Comparison of ENCODE assay signal across 7 cellular contexts in the genomic region with DNA sequence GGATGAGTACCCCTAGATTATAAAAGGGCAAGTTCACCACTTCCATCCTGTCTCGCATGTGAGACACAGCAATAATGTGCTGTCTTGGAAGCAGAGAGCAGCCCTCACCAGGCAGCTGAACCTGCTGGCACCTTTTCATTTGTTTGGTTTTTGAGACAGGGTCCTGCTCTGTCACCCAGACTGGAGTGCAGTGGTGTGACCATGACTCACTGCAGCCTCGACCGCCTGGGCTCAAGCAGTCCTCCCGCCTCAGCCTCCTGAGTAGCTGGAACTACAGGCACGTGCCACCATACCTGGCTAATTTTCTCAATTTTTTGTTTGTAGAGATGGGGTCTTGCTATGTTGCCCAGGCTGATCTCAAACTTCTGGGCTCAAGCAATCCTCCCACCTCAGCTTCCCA. TPM values are rescaled to one million over a fixed set of nuclear protein-coding genes. Genes with fewer than 3 reads are reported as not detected.
DNase-seq lines count a peak whose midpoint lies in the region; ATAC-seq, FAIRE-seq and TF ChIP-seq lines count a peak whose summit lies in the region.
"Not testable (repeated sequence)": the region's sequence is repeated elsewhere in the genome, so short reads cannot be mapped to it uniquely, and the experiment has no call there.

No MANE protein-coding gene starts in this region.

- H3K79me2 ChIP-seq in PC-9 (ENCODE audit: low read depth); K562 (ENCODE audit: control insufficient read depth, insufficient read depth, low read length); hepatocyte: not testable (repeated sequence)

- H3K36me3 ChIP-seq in PC-9 (ENCODE audit: low read depth); K562 (ENCODE audit: control insufficient read depth, insufficient read depth, low read length); hepatocyte (replicated peaks; ENCODE audit: insufficient read depth, low read depth): not testable (repeated sequence)
- H3K36me3 ChIP-seq in esophagus (ENCODE audit: control insufficient read depth in 2 of 2, insufficient read depth in 2 of 2, low read length in 1 of 2) (peaks cover 0 to 14% of the 10 kb centered on the region in 2 donors), mesenchymal stem cell (ENCODE audit: control insufficient read depth in 1 of 2, insufficient read depth in 2 of 2, low read depth in 1 of 2, low read length in 2 of 2) (peaks cover 0 to 29% of the 10 kb centered on the region in 2 experiments), skeletal muscle tissue (ENCODE audit: control insufficient read depth in 3 of 3, insufficient read depth in 3 of 3, low read length in 3 of 3) (peaks cover 59 to 87% (median 67%) of the 10 kb centered on the region in 3 donors)

- H3K4me3 ChIP-seq in PC-9; K562; esophagus (ENCODE audit: low read depth in 1 of 2, low read length in 2 of 2); hepatocyte; mesenchymal stem cell (ENCODE audit: insufficient read depth in 1 of 2, low read depth in 1 of 2, low read length in 2 of 2); skeletal muscle tissue (ENCODE audit: low read length in 3 of 3): not testable (repeated sequence)

- not testable (repeated sequence) for H3K9ac ChIP-seq in K562 (ENCODE audit: insufficient read depth in 1 of 2, low read depth in 2 of 2, low read length in 2 of 2); mesenchymal stem cell (ENCODE audit: low read length); skeletal muscle tissue (ENCODE audit: low read depth in 1 of 3, low read length in 3 of 3)

- H3K23ac ChIP-seq in mesenchymal stem cell (ENCODE audit: low read length in 2 of 2), result not testable (repeated sequence)

- peaks cover 10% of the 10 kb centered on the region for H3K79me1 ChIP-seq in mesenchymal stem cell (replicated peaks; ENCODE audit: low read length, poor library complexity, severe bottlenecking)

- H2BK15ac ChIP-seq in mesenchymal stem cell (ENCODE audit: low read depth, poor library complexity, severe bottlenecking), result peak overlapping the region; percentile 41

- H4K8ac ChIP-seq in mesenchymal stem cell (ENCODE audit: low read length), result peak overlapping the region; percentile 29

- H3K9me2 ChIP-seq in PC-9 (ENCODE audit: insufficient read depth); hepatocyte (replicated peaks; ENCODE audit: insufficient read depth): not testable (repeated sequence)

- CTCF ChIA-PET in PC-9 (lab: Charles Lee), result not testable (repeated sequence)
- CTCF ChIA-PET in K562 (lab: Yijun Ruan, JAX; ENCODE audit: low intra/inter-chr PET ratio), result interaction anchor here (0.6 kb wide), 1 partner anchor 302 kb away, joined by 4 read pairs; no protein-coding TSS in a partner anchor

- peak overlapping the region in 1 of 2 experiments; percentile 37 for H2BK12ac ChIP-seq in mesenchymal stem cell (ENCODE audit: low read length in 2 of 2)

- H2BK5ac ChIP-seq in mesenchymal stem cell (ENCODE audit: low read depth, low read length, poor library complexity, severe bottlenecking), result not testable (repeated sequence)

- H3K9me1 ChIP-seq in K562 (ENCODE audit: control insufficient read depth, insufficient read depth, low read length), result not testable (repeated sequence)

- POLR2A ChIA-PET in PC-9 (lab: Charles Lee; ENCODE audit: unreplicated experiment), result not testable (repeated sequence)
- POLR2A ChIA-PET in K562 (lab: Yijun Ruan, JAX), result interaction anchor here (2.2 kb wide), 1 partner anchor 11 kb away, joined by 13 read pairs; no protein-coding TSS in a partner anchor

- TF ChIP-seq RAD21 in K562 (CRISPR knock-in tag; conservative IDR thresholded peaks at IDR 0.05 in 1 of 2, IDR thresholded peaks at IDR 0.05 in 1 of 2), result not testable (repeated sequence)

- H3F3A ChIP-seq in PC-9 (ENCODE audit: insufficient read depth, low read depth), result peaks cover 11% of the 10 kb centered on the region; the same call in 1 of the 2 replicates

- not testable (repeated sequence) for H4K20me1 ChIP-seq in PC-9 (ENCODE audit: insufficient read depth); K562 (replicated peaks; ENCODE audit: control insufficient read depth, insufficient read depth, low read length); hepatocyte (ENCODE audit: insufficient read depth, poor library complexity, severe bottlenecking)

- H3K27me3 ChIP-seq in PC-9 (ENCODE audit: insufficient read depth, low read depth); K562 (ENCODE audit: control insufficient read depth in 2 of 2, insufficient read depth in 2 of 2, low read length in 2 of 2); esophagus (ENCODE audit: control insufficient read depth in 1 of 2, insufficient read depth in 2 of 2, low read length in 2 of 2); hepatocyte; mesenchymal stem cell (ENCODE audit: control insufficient read depth in 1 of 2, insufficient read depth in 1 of 2, low read length in 2 of 2); skeletal muscle tissue (ENCODE audit: control insufficient read depth in 3 of 3, insufficient read depth in 3 of 3, low read length in 3 of 3): not testable (repeated sequence)

- not testable (repeated sequence) for TF ChIP-seq CTCF in PC-9 (conservative IDR thresholded peaks at IDR 0.05); K562 (IDR thresholded peaks at IDR 0.05 in 2 of 3, conservative IDR thresholded peaks at IDR 0.05 in 1 of 3; ENCODE audit: insufficient read depth in 2 of 3, low read depth in 1 of 3, low read length in 3 of 3); hepatocyte (IDR thresholded peaks at IDR 0.05; ENCODE audit: poor library complexity)

- not testable (repeated sequence) for H2BK120ac ChIP-seq in mesenchymal stem cell (ENCODE audit: low read depth, low read length)

- FAIRE-seq in K562 (lab: Jason Lieb, UNC), result not testable (repeated sequence)

- intact Hi-C loops in PC-9 (cut with micrococcal nuclease; ENCODE audit: unreplicated experiment); K562 (cut with micrococcal nuclease): not testable (repeated sequence)

- H3K9me3 ChIP-seq in PC-9 (ENCODE audit: insufficient read depth, low read depth); K562 (replicated peaks; ENCODE audit: control insufficient read depth, insufficient read depth, low read depth, low read length); hepatocyte (ENCODE audit: low read depth); skeletal muscle tissue (ENCODE audit: control insufficient read depth in 3 of 3, low read length in 3 of 3): not testable (repeated sequence)
- H3K9me3 ChIP-seq in esophagus (ENCODE audit: control insufficient read depth in 2 of 2, insufficient read depth in 1 of 2, low read depth in 1 of 2, low read length in 1 of 2), result peaks cover 8 to 13% of the 10 kb centered on the region in 2 donors
- H3K9me3 ChIP-seq in mesenchymal stem cell (ENCODE audit: control insufficient read depth, low read length), result peaks cover 18% of the 10 kb centered on the region

- H3K14ac ChIP-seq in mesenchymal stem cell (ENCODE audit: low read length in 2 of 2), result not testable (repeated sequence)

- H3K4me2 ChIP-seq in PC-9; K562 (ENCODE audit: insufficient read depth, low read length); hepatocyte; mesenchymal stem cell (ENCODE audit: low read length, poor library complexity, severe bottlenecking): not testable (repeated sequence)

- H3K27ac ChIP-seq in PC-9 (peak overlapping the region; percentile 39), esophagus (ENCODE audit: low read depth in 2 of 2, low read length in 1 of 2) (peak overlapping the region; percentile 26 to 77), hepatocyte (peak overlapping the region; percentile 6), mesenchymal stem cell (ENCODE audit: low read length, poor library complexity, severe bottlenecking) (peak overlapping the region; percentile 66), skeletal muscle tissue (ENCODE audit: low read depth, low read length) (peak overlapping the region; percentile 50)
- not testable (repeated sequence) for H3K27ac ChIP-seq in K562 (ENCODE audit: extremely low read depth, low read depth, low read length)

- TF ChIP-seq POLR2A in K562 (conservative IDR thresholded peaks at IDR 0.05), result not testable (repeated sequence)

- H4K91ac ChIP-seq in mesenchymal stem cell (ENCODE audit: low read length), result peak overlapping the region; percentile 75

- peak; percentile 5 for DNase-seq in D341Med (ENCODE audit: low spot score)
- not testable (repeated sequence) for DNase-seq in PC-9; K562 (ENCODE audit: extremely low read depth in 1 of 4, low spot score in 3 of 4); hepatocyte (ENCODE audit: low spot score); mesenchymal stem cell

- not testable (repeated sequence) for ATAC-seq in K562

- H3K4ac ChIP-seq in mesenchymal stem cell (ENCODE audit: low read depth in 1 of 2, low read length in 2 of 2), result peak overlapping the region in 1 of 2 experiments; percentile 17

- H2AFZ ChIP-seq in PC-9; K562 (ENCODE audit: low read depth, low read length); hepatocyte; mesenchymal stem cell (ENCODE audit: low read depth, low read length): not testable (repeated sequence)

- peaks cover 20% of the 10 kb centered on the region for H3K4me1 ChIP-seq in PC-9 (replicated peaks; ENCODE audit: insufficient read depth)
- H3K4me1 ChIP-seq in K562 (replicated peaks in 1 of 2; ENCODE audit: control insufficient read depth in 2 of 2, insufficient read depth in 2 of 2, low read length in 2 of 2); esophagus (ENCODE audit: control insufficient read depth in 2 of 2, insufficient read depth in 2 of 2, low read length in 1 of 2); hepatocyte (ENCODE audit: insufficient read depth): not testable (repeated sequence)
- peaks cover 11% of the 10 kb centered on the region for H3K4me1 ChIP-seq in mesenchymal stem cell (ENCODE audit: control insufficient read depth, insufficient read depth, low read depth, low read length)
- peaks cover 51 to 74% (median 67%) of the 10 kb centered on the region in 3 donors for H3K4me1 ChIP-seq in skeletal muscle tissue (ENCODE audit: control insufficient read depth in 3 of 3, insufficient read depth in 3 of 3, low read length in 3 of 3)

- not testable (repeated sequence) for TF ChIP-seq EP300 in K562 (IDR thresholded peaks at IDR 0.05; ENCODE audit: low read length)

- BruUV-seq in PC-9 (replicated peaks; lab: Mats Ljungman, UMichigan); K562 (replicated peaks; lab: Mats Ljungman, UMichigan): not testable (repeated sequence)

- H2AK5ac ChIP-seq in mesenchymal stem cell (ENCODE audit: low read length, severe bottlenecking), result peak overlapping the region; percentile 34

- H3K18ac ChIP-seq in mesenchymal stem cell (ENCODE audit: low read depth in 1 of 2, low read length in 2 of 2), result peak overlapping the region; percentile 35 to 69

- WGBS in K562 (ENCODE audit: insufficient coverage, low coverage, missing lambda C conversion rate), result 27% methylated on average over 5 of the region's 5 CpGs
- WGBS in esophagus, 2 donors, result 78 to 94% methylated on average over 5 of the region's 5 CpGs
- 97% methylated on average over 5 of the region's 5 CpGs for WGBS in hepatocyte (ENCODE audit: low lambda C conversion rate, missing lambda C conversion rate)
- 90% methylated on average over 5 of the region's 5 CpGs for WGBS in mesenchymal stem cell

- in situ Hi-C loops in K562 (cut with MboI), result loop anchor here (10.0 kb wide), 1 partner anchor 287 kb away; no protein-coding TSS in a partner anchor

RNA-seq across cellular contexts. Expression of a gene that starts 20.3 kb away (rescaled TPM):
- 62.9 and 91.7 TPM in 2 replicates for total RNA-seq in PC-9 (2021)
- total RNA-seq in K562 (2011; cell fraction: chromatin; rRNA removed; ENCODE audit: low replicate concordance), result 22.3 and 52.9 TPM in 2 replicates
- total RNA-seq in K562 (2011; cell fraction: nucleolus; rRNA removed), result 25.5 and 27.1 TPM in 2 replicates
- 20.5 and 20.6 TPM in 2 replicates for total RNA-seq in K562 (2011; cell fraction: nucleoplasm; rRNA removed)
- total RNA-seq in K562 (2014; rRNA removed), result 11.8 and 12.0 TPM in 2 replicates
- 0.83 and 1.7 TPM in 2 replicates for total RNA-seq in K562 (2014; rRNA removed; fragmentation: Illumina TruSeq; extraction: Trizol)
- 4.1 and 5.0 TPM in 2 replicates for total RNA-seq in K562 (2015; rRNA removed; fragmentation: Illumina TruSeq; extraction: Trizol)
- total RNA-seq in K562 (2021), result 17.4 and 19.7 TPM in 2 replicates
- 3.4 and 5.6 TPM in 2 replicates for polyA plus RNA-seq in K562 (2011; rRNA removed)
- 3.0 and 8.2 TPM in 2 replicates for polyA plus RNA-seq in K562 (2011; cell fraction: cytosol; rRNA removed)
- polyA plus RNA-seq in K562 (2011; cell fraction: nucleus; rRNA removed), result 22.5 and 42.0 TPM in 2 replicates
- polyA plus RNA-seq in K562 (2012), result 15.8 and 26.7 TPM in 2 replicates
- 3.6 and 6.9 TPM in 2 replicates for polyA plus RNA-seq in K562 (2014; fragmentation: Illumina TruSeq; extraction: Trizol)
- under 1 TPM; 0.18 to 0.29 TPM for polyA plus RNA-seq in K562 (2014; fragmentation: Nextera tagmentation; extraction: Ambion mirVana)
- polyA plus RNA-seq in K562 (2014; rRNA removed), result 11.1 and 12.5 TPM in 2 replicates
- 3.4 TPM in 2 replicates for polyA minus RNA-seq in K562 (2011; rRNA and poly(A)+ RNA removed)
- polyA minus RNA-seq in K562 (2011; cell fraction: cytosol; rRNA and poly(A)+ RNA removed), result 8.2 and 10.9 TPM in 2 replicates
- polyA minus RNA-seq in K562 (2011; cell fraction: nucleus; rRNA and poly(A)+ RNA removed), result 7.0 and 7.1 TPM in 2 replicates
- polyA plus RNA-seq in esophagus, result 10 to 100 TPM in 1 of 2 donors, 1 to 10 TPM in 1; 7.7 to 20.6 TPM
- 11.2 and 22.4 TPM in 2 replicates for total RNA-seq in hepatocyte
- 15.0 and 20.6 TPM in 2 replicates for polyA plus RNA-seq in hepatocyte
- 4.5 TPM for polyA plus RNA-seq in mesenchymal stem cell (2013, experiment 1 of 2)
- polyA plus RNA-seq in mesenchymal stem cell (2013, experiment 2 of 2), result 4.9 TPM
- 460 TPM for total RNA-seq in skeletal muscle tissue
